11 cellular contexts compared by ENCODE assay signal in genomic region chr11:104175769-104176168, GRCh38.
"Had no signal": no experiment of that assay in that cellular context is flagged by ENCODE, and none has a peak within 500 bp of the region (broad histone marks: within the 10 kb centered on the region; RNA-seq: fewer than 3 reads in every experiment).

No MANE protein-coding gene starts in this region.

- H3K36me3 ChIP-seq: HAP-1 had no signal

- H2AFZ ChIP-seq: GM23248, GM23338 had no signal

- H3K4me1 ChIP-seq: HAP-1 had no signal

- H3K27ac Mint-ChIP-seq: GM23338, H9, HFFc6 had no signal

- H3K27ac ChIP-seq: GM23248 had no signal

- H3K9ac ChIP-seq: GM23248 had no signal

- H3K9me3 ChIP-seq: HAP-1 had no signal

- H3K4me3 Mint-ChIP-seq: GM23338, H9, HFFc6 had no signal

- DNase-seq: GM23248, GOT3, H7, H9, HCEC 1CT, HFFc6 had no signal

- H3K4me2 ChIP-seq: GM23338 had no signal

- H3K9me3 Mint-ChIP-seq: HFFc6 had no signal

- ATAC-seq: GM23338, HCT116 had no signal

- H3K4me3 ChIP-seq: GM23248, GM23338, HAP-1 had no signal

- H3K4me1 Mint-ChIP-seq: GM23338, H9 had no signal

- FAIRE-seq: H1, H54 had no signal
